In genomic region chr20:41231850-41232249, GRCh38 we compare ENCODE assay signal across 10 cellular contexts.
DNase-seq lines count a peak whose midpoint lies in the region; ATAC-seq, FAIRE-seq and TF ChIP-seq lines count a peak whose summit lies in the region.
"Had no signal": no experiment of that assay in that cellular context is flagged by ENCODE, and none has a peak within 500 bp of the region (broad histone marks: within the 10 kb centered on the region; RNA-seq: fewer than 3 reads in every experiment).

No MANE protein-coding gene starts in this region.

- H3K9ac ChIP-seq in skeletal muscle tissue (ENCODE audit: low read depth in 1 of 3, low read length in 3 of 3), result peak overlapping the region in 1 of 3 donors; percentile 46

- H3K9me3 ChIP-seq in CD8-positive, alpha-beta memory T cell (ENCODE audit: low read length), result no peaks in the 10 kb centered on the region
- H3K9me3 ChIP-seq in RWPE2 (ENCODE audit: severe bottlenecking) (no peaks in the 10 kb centered on the region), esophagus (ENCODE audit: control insufficient read depth in 2 of 2, insufficient read depth in 1 of 2, low read depth in 1 of 2, low read length in 1 of 2) (no peaks in the 10 kb centered on the region), skeletal muscle tissue (ENCODE audit: control insufficient read depth in 3 of 3, low read length in 3 of 3) (no peaks in the 10 kb centered on the region)

- no peak overlapping the region for H3K4me3 ChIP-seq in CD8-positive, alpha-beta memory T cell (ENCODE audit: low read length)
- H3K4me3 ChIP-seq in RWPE2 (ENCODE audit: severe bottlenecking) (no peak overlapping the region), esophagus (ENCODE audit: low read depth in 1 of 2, low read length in 2 of 2) (no peak overlapping the region), skeletal muscle tissue (ENCODE audit: low read length in 3 of 3) (peak overlapping the region in 1 of 3 donors; percentile 23)

- H3K4me1 Mint-ChIP-seq in CD8-positive, alpha-beta memory T cell, result peaks cover 16 to 22% (median 18%) of the 10 kb centered on the region in 3 donors

- 63 to 75% methylated on average over 4 of the region's 4 CpGs for WGBS in esophagus, 2 donors

- no peaks in the 10 kb centered on the region for H3K27me3 ChIP-seq in CD8-positive, alpha-beta memory T cell (ENCODE audit: insufficient read depth, low read length, poor library complexity, severe bottlenecking)
- no peaks in the 10 kb centered on the region for H3K27me3 ChIP-seq in RWPE2 (ENCODE audit: insufficient read depth, poor library complexity, severe bottlenecking)
- no peaks in the 10 kb centered on the region for H3K27me3 ChIP-seq in esophagus (ENCODE audit: control insufficient read depth in 1 of 2, insufficient read depth in 2 of 2, low read length in 2 of 2)
- H3K27me3 ChIP-seq in skeletal muscle tissue (ENCODE audit: control insufficient read depth in 3 of 3, insufficient read depth in 3 of 3, low read length in 3 of 3), result no peaks in the 10 kb centered on the region

- no peaks in the 10 kb centered on the region for H3K9me3 Mint-ChIP-seq in CD8-positive, alpha-beta memory T cell

- no peaks in the 10 kb centered on the region for H3K36me3 ChIP-seq in CD8-positive, alpha-beta memory T cell (ENCODE audit: insufficient read depth, low read length)
- H3K36me3 ChIP-seq in RWPE2 (ENCODE audit: low read depth), result 0 out of 2 replicates have a peak, but pooled peaks cover 4% of the 10 kb centered on the region
- H3K36me3 ChIP-seq in esophagus (ENCODE audit: control insufficient read depth in 2 of 2, insufficient read depth in 2 of 2, low read length in 1 of 2), result no peaks in the 10 kb centered on the region
- no peaks in the 10 kb centered on the region for H3K36me3 ChIP-seq in skeletal muscle tissue (ENCODE audit: control insufficient read depth in 3 of 3, insufficient read depth in 3 of 3, low read length in 3 of 3)

- FAIRE-seq in frontal cortex (lab: Jason Lieb, UNC), result no peak

- H3K27ac ChIP-seq in CD8-positive, alpha-beta memory T cell (ENCODE audit: low read depth, low read length), result no peak overlapping the region
- H3K27ac ChIP-seq in RWPE2 (ENCODE audit: poor library complexity, severe bottlenecking) (peak overlapping the region; percentile 77), esophagus (ENCODE audit: low read depth in 2 of 2, low read length in 1 of 2) (peak overlapping the region; percentile 64 to 66), skeletal muscle tissue (ENCODE audit: low read depth, low read length) (peak overlapping the region; percentile 81)

- CTCF ChIA-PET in CD8-positive, alpha-beta memory T cell (lab: Charles Lee), result interaction anchor here (1.0 to 5.6 kb wide), 15 partner anchors 10 to 269 kb away, joined by 3 to 89 read pairs (median 4); partner anchors contain the start of gene PLCG1

- peak overlapping the region in 3 of 8 donors; percentile 13 to 61 (median 26) for H3K27ac Mint-ChIP-seq in CD8-positive, alpha-beta memory T cell

- no peaks in the 10 kb centered on the region for H3K27me3 Mint-ChIP-seq in CD8-positive, alpha-beta memory T cell

- DNase-seq in CD8-positive, alpha-beta memory T cell, result peak in 1 of 5 donors; percentile 2
- no peak for DNase-seq in RWPE2 (ENCODE audit: low spot score)
- no peak for DNase-seq in putamen (ENCODE audit: low spot score)
- DNase-seq in amniotic stem cell (lab: John Stamatoyannopoulos, UW), result no peak
- DNase-seq in frontal cortex (ENCODE audit: low spot score in 2 of 2), result no peak
- DNase-seq in NAMALWA (ENCODE audit: low spot score), result no peak
- DNase-seq: activated effector memory CD4-positive, alpha-beta T cell treated with anti-CD3 and anti-CD28 coated beads, Interleukin-2, amount 50 U/mL, for 16 hours; T-helper 9 cell had no signal

- H3K36me3 Mint-ChIP-seq in CD8-positive, alpha-beta memory T cell, result no peaks in the 10 kb centered on the region

- H3K4me1 ChIP-seq in CD8-positive, alpha-beta memory T cell (ENCODE audit: insufficient read depth, low read length), result peaks cover 7% of the 10 kb centered on the region
- H3K4me1 ChIP-seq in RWPE2 (ENCODE audit: insufficient read depth, poor library complexity, severe bottlenecking) (peaks cover 27% of the 10 kb centered on the region), esophagus (ENCODE audit: control insufficient read depth in 2 of 2, insufficient read depth in 2 of 2, low read length in 1 of 2) (peaks cover 0 to 4% of the 10 kb centered on the region in 2 donors), skeletal muscle tissue (ENCODE audit: control insufficient read depth in 3 of 3, insufficient read depth in 3 of 3, low read length in 3 of 3) (peaks cover 37 to 45% (median 42%) of the 10 kb centered on the region in 3 donors)

- TF ChIP-seq CTCF in RWPE2 (IDR thresholded peaks at IDR 0.05; ENCODE audit: poor library complexity, severe bottlenecking), result no peak

- no peak for ATAC-seq in RWPE2 (ENCODE audit: low read depth)

- POLR2A ChIA-PET in CD8-positive, alpha-beta memory T cell (lab: Charles Lee), result interaction anchor here (0.8 to 1.6 kb wide), 3 partner anchors 93 to 97 kb away, joined by 3 to 5 read pairs (median 3); no protein-coding TSS in a partner anchor

- H3K4me3 Mint-ChIP-seq in CD8-positive, alpha-beta memory T cell, result peak overlapping the region in 6 of 7 donors; percentile 7 to 63 (median 54)
